In the genomic region with DNA sequence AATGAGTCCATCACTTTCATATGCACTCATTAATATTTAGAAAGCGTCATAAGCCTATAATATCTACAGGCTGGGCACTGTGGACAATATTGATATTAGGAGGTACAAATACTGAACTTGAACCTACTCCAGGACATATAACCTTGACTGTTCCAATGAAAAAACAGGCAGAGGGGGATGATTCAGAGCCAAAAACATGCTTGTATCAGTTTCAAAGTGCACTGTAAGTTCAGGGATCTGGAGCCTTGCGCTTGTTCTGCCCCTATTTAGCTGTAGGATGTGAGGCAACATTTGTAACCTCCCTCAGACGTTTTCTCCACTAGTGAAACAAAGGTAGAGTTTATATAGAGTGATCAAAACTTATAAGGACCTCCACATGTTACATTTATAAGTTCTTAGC, we compare ENCODE assay signal across 27 cellular contexts.
"Had no signal": no experiment of that assay in that cellular context is flagged by ENCODE, and none has a peak within 500 bp of the region (broad histone marks: within the 10 kb centered on the region; RNA-seq: fewer than 3 reads in every experiment).

No MANE protein-coding gene starts in this region.

- H3K4me1 ChIP-seq: stomach, suprapubic skin, testis, thyroid gland, tibial artery, tibial nerve, transverse colon, upper lobe of left lung, upper lobe of right lung, uterus, vagina had no signal

- H3K4me3 ChIP-seq: stomach, suprapubic skin, testis, thoracic aorta, thyroid gland, tibial artery, tibial nerve, transverse colon, upper lobe of left lung, upper lobe of right lung, uterus, vagina had no signal

- H3K27ac ChIP-seq: stomach, suprapubic skin, testis, thoracic aorta, thyroid gland, tibial artery, tibial nerve, transverse colon, upper lobe of left lung, upper lobe of right lung, uterus, vagina had no signal

- ATAC-seq: stimulated activated effector memory CD8-positive, alpha-beta T cell treated with anti-CD3 and anti-CD28 coated beads, Interleukin-12 subunit alpha, Interleukin-12 subunit beta, amount 100 ng/mL, for 72 hours; stimulated activated memory B cell treated with anti-CD40 and anti-IgM and Interleukin-4, amounts not matched to agents 10 μg/mL and 1 μg/mL and 100 μg/mL, for 72 hours; stimulated activated naive B cell treated with anti-CD40 and anti-IgM and Interleukin-4, amounts not matched to agents 10 μg/mL and 1 μg/mL and 100 μg/mL, for 72 hours; stimulated activated naive CD8-positive, alpha-beta T cell treated with anti-CD3 and anti-CD28 coated beads, Interleukin-15, amount 100 ng/mL, for 72 hours; stimulated activated naive CD8-positive, alpha-beta T cell treated with anti-CD3 and anti-CD28 coated beads, Interleukin-15, Interleukin-2, amounts not matched to agents 100 U/mL and 50 U/mL, for 24 hours; upper lobe of right lung had no signal

- FAIRE-seq: urothelium cell line had no signal

- H3K9me3 ChIP-seq: stomach, suprapubic skin, testis, thoracic aorta, thyroid gland, tibial artery, tibial nerve, transverse colon, upper lobe of left lung, upper lobe of right lung, uterus, vagina had no signal

- DNase-seq: stimulated activated CD4-positive, alpha-beta T cell treated with anti-CD3 and anti-CD28 coated beads, Interleukin-2, amount 100 ng/mL, for 48 hours; stimulated activated CD4-positive, alpha-beta T cell treated with anti-CD3 and anti-CD28 coated beads, Interleukin-4, amount 100 ng/mL, for 1 hour; stimulated activated CD4-positive, alpha-beta T cell treated with anti-CD3 and anti-CD28 coated beads, Interleukin-4, amount 100 ng/mL, for 24 hours; stimulated activated CD4-positive, alpha-beta T cell treated with anti-CD3 and anti-CD28 coated beads, Interleukin-4, amount 100 ng/mL, for 4 hours; stimulated activated CD8-positive, alpha-beta memory T cell treated with anti-CD3 and anti-CD28 coated beads, Interleukin-4, amount 100 ng/mL, for 48 hours; stimulated activated naive B cell treated with anti-CD40 and anti-IgM and Interleukin-4, amounts not matched to agents 10 μg/mL and 1 μg/mL and 100 μg/mL, for 72 hours; stimulated activated naive CD4-positive, alpha-beta T cell; stimulated activated naive CD4-positive, alpha-beta T cell treated with Interleukin-2 at 50 U/mL for 16 hours; stimulated activated naive CD8-positive, alpha-beta T cell treated with anti-CD3 and anti-CD28 coated beads, Interleukin-15, amount 100 ng/mL, for 72 hours; stimulated activated naive CD8-positive, alpha-beta T cell treated with anti-CD3 and anti-CD28 coated beads, Interleukin-15, Interleukin-2, amounts not matched to agents 100 U/mL and 50 U/mL, for 24 hours; stomach; substantia nigra; testis; thyroid gland; tibial artery; transverse colon; trophoblast cell; upper lobe of left lung; upper lobe of right lung; uterus had no signal

- H3K36me3 ChIP-seq: stomach, suprapubic skin, thoracic aorta, thyroid gland, tibial artery, tibial nerve, transverse colon, upper lobe of left lung, upper lobe of right lung, uterus, vagina had no signal

- H3K27me3 ChIP-seq: stomach, suprapubic skin, testis, thyroid gland, tibial artery, tibial nerve, transverse colon, upper lobe of left lung, upper lobe of right lung, uterus, vagina had no signal
